18 cellular contexts compared by ENCODE assay signal in the genomic region with DNA sequence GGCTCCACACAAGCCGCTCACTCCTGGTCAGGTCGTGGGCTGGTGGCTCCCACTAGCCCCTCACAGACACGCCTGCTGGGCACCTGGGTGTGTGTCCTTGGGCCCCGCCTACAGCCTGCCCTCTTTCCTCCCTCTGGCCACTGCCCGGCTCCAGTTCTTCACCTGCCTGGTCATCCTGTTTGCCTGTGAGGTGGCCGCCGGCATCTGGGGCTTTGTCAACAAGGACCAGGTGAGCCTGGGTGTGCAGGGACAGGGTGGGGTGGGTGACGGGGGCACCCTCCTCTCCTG. TPM values are rescaled to one million over a fixed set of nuclear protein-coding genes. Genes with fewer than 3 reads are reported as not detected.
DNase-seq lines count a peak whose midpoint lies in the region; ATAC-seq and TF ChIP-seq lines count a peak whose summit lies in the region.
"Had no signal": no experiment of that assay in that cellular context is flagged by ENCODE, and none has a peak within 500 bp of the region (broad histone marks: within the 10 kb centered on the region; RNA-seq: fewer than 3 reads in every experiment).

No MANE protein-coding gene starts in this region.

- H3K4me1 ChIP-seq in BLaER1 (peaks cover 88% of the 10 kb centered on the region), upper lobe of right lung (peaks cover 23% of the 10 kb centered on the region)

- H3K36me3 ChIP-seq in BLaER1 (peaks cover 61% of the 10 kb centered on the region), upper lobe of right lung (peaks cover 81% of the 10 kb centered on the region)

- no peaks in the 10 kb centered on the region for H3K9me3 Mint-ChIP-seq in IgD-negative memory B cell
- no peaks in the 10 kb centered on the region for H3K9me3 Mint-ChIP-seq in effector memory CD8-positive, alpha-beta T cell
- H3K9me3 Mint-ChIP-seq in stimulated activated memory B cell treated with anti-CD40 and anti-IgM and Interleukin-4, amounts not matched to agents 10 μg/mL and 1 μg/mL and 100 μg/mL, for 72 hours, result no peaks in the 10 kb centered on the region

- no peaks in the 10 kb centered on the region for H3K27me3 ChIP-seq in BLaER1
- H3K27me3 ChIP-seq in upper lobe of right lung, result no peaks in the 10 kb centered on the region
- H3K27me3 ChIP-seq: SJSA1 had no signal

- no peak for ATAC-seq in effector memory CD8-positive, alpha-beta T cell (replicated peaks)
- no peak for ATAC-seq in stimulated activated memory B cell treated with anti-CD40 and anti-IgM and Interleukin-4, amounts not matched to agents 10 μg/mL and 1 μg/mL and 100 μg/mL, for 72 hours
- no peak for ATAC-seq in HG03457 (IDR thresholded peaks at IDR 0.05; ENCODE audit: unreplicated experiment)
- ATAC-seq in upper lobe of right lung, result no peak
- ATAC-seq: A549, PC-3 had no signal

- DNase-seq in effector memory CD8-positive, alpha-beta T cell, result no peak
- DNase-seq in upper lobe of right lung (no peak), activated gamma-delta T cell treated with Interleukin-2 at 50 U/mL for 16 hours (no peak), NCI-H774 (lab: John Stamatoyannopoulos, UW) (no peak)
- DNase-seq: Calu3, NCI-H1417 treated with DMSO at 0.1 percent for 48 hours, NCI-H1930, NCI-H2171, NCI-H446, NCI-H69, PC-3 had no signal

- peak overlapping the region; percentile 73 to 99 (median 92) for H3K27ac Mint-ChIP-seq in IgD-negative memory B cell
- peak overlapping the region; percentile 56 to 66 for H3K27ac Mint-ChIP-seq in effector memory CD8-positive, alpha-beta T cell
- peak overlapping the region; percentile 71 for H3K27ac Mint-ChIP-seq in stimulated activated memory B cell treated with anti-CD40 and anti-IgM and Interleukin-4, amounts not matched to agents 10 μg/mL and 1 μg/mL and 100 μg/mL, for 72 hours

- peak overlapping the region in 3 of 4 donors; percentile 86 to 92 (median 89) for H3K4me3 Mint-ChIP-seq in IgD-negative memory B cell
- H3K4me3 Mint-ChIP-seq in effector memory CD8-positive, alpha-beta T cell, result peak overlapping the region; percentile 44 to 59
- peak overlapping the region; percentile 42 for H3K4me3 Mint-ChIP-seq in stimulated activated memory B cell treated with anti-CD40 and anti-IgM and Interleukin-4, amounts not matched to agents 10 μg/mL and 1 μg/mL and 100 μg/mL, for 72 hours

- no peaks in the 10 kb centered on the region for H3K36me3 Mint-ChIP-seq in IgD-negative memory B cell
- peaks cover 91% of the 10 kb centered on the region for H3K36me3 Mint-ChIP-seq in effector memory CD8-positive, alpha-beta T cell (ENCODE audit: insufficient read depth)
- H3K36me3 Mint-ChIP-seq in stimulated activated memory B cell treated with anti-CD40 and anti-IgM and Interleukin-4, amounts not matched to agents 10 μg/mL and 1 μg/mL and 100 μg/mL, for 72 hours, result peaks cover 24% of the 10 kb centered on the region

- TF ChIP-seq CTCF in upper lobe of right lung (IDR thresholded peaks at IDR 0.05), result no peak

- H3K27ac ChIP-seq in BLaER1 (peak overlapping the region; percentile 77), upper lobe of right lung (no peak overlapping the region)
- H3K27ac ChIP-seq: A549, HL-60, SJSA1 had no signal

- H3K9ac ChIP-seq in BLaER1, result peak overlapping the region; percentile 67

- H3K4me3 ChIP-seq in BLaER1, result peak overlapping the region; percentile 56
- no peak overlapping the region for H3K4me3 ChIP-seq in upper lobe of right lung
- H3K4me3 ChIP-seq: A549, SJSA1 had no signal

- no peaks in the 10 kb centered on the region for H3K27me3 Mint-ChIP-seq in IgD-negative memory B cell
- H3K27me3 Mint-ChIP-seq in effector memory CD8-positive, alpha-beta T cell, result no peaks in the 10 kb centered on the region
- H3K27me3 Mint-ChIP-seq in stimulated activated memory B cell treated with anti-CD40 and anti-IgM and Interleukin-4, amounts not matched to agents 10 μg/mL and 1 μg/mL and 100 μg/mL, for 72 hours, result no peaks in the 10 kb centered on the region

- H4K20me1 ChIP-seq in BLaER1, result peaks cover 75% of the 10 kb centered on the region

- no peaks in the 10 kb centered on the region for H3K9me3 ChIP-seq in BLaER1
- no peaks in the 10 kb centered on the region for H3K9me3 ChIP-seq in upper lobe of right lung
- H3K9me3 ChIP-seq: A549, SJSA1 had no signal

- H3K4me2 ChIP-seq in BLaER1, result peak overlapping the region; percentile 100
- H3K4me2 ChIP-seq: A549 had no signal

- H3K4me1 Mint-ChIP-seq in IgD-negative memory B cell, result peaks cover 21 to 25% (median 23%) of the 10 kb centered on the region in 3 donors
- peaks cover 14 to 33% of the 10 kb centered on the region in 2 donors for H3K4me1 Mint-ChIP-seq in effector memory CD8-positive, alpha-beta T cell (ENCODE audit: low read depth in 2 of 2)
- H3K4me1 Mint-ChIP-seq in stimulated activated memory B cell treated with anti-CD40 and anti-IgM and Interleukin-4, amounts not matched to agents 10 μg/mL and 1 μg/mL and 100 μg/mL, for 72 hours, result peaks cover 63% of the 10 kb centered on the region

- intact Hi-C loops in upper lobe of right lung (cut with DNase I), result no loop called here

RNA-seq across cellular contexts. Expression of a gene that starts 5.8 kb away (rescaled TPM):
- 86.8 TPM for polyA plus RNA-seq in IgD-negative memory B cell
- total RNA-seq in upper lobe of right lung, result 40.6 TPM

RNA-seq across cellular contexts. Expression of a gene that starts 17.7 kb away (rescaled TPM):
- 195 TPM for polyA plus RNA-seq in IgD-negative memory B cell
- 801 TPM for total RNA-seq in upper lobe of right lung

RNA-seq across cellular contexts. Expression of a gene that starts 49.6 kb away (rescaled TPM):
- not detected for polyA plus RNA-seq in IgD-negative memory B cell
- not detected for total RNA-seq in upper lobe of right lung
- total RNA-seq: Calu3, PC-3, SJSA1 had no signal
- polyA plus RNA-seq: A549 had no signal

RNA-seq across cellular contexts. Expression of a gene that starts 50.0 kb away (rescaled TPM):
- polyA plus RNA-seq in IgD-negative memory B cell, result 20.5 TPM
- total RNA-seq in upper lobe of right lung, result 52.9 TPM
- total RNA-seq: SJSA1 had no signal
